8 cellular contexts compared by ENCODE assay signal in genomic region chr18:62584241-62585120, GRCh38.
DNase-seq lines count a peak whose midpoint lies in the region; ATAC-seq, FAIRE-seq and TF ChIP-seq lines count a peak whose summit lies in the region.

No MANE protein-coding gene starts in this region.

- peak overlapping the region in 1 of 2 donors; percentile 15 for H3K9ac ChIP-seq in kidney (ENCODE audit: low read length in 2 of 2)

- peaks cover 21% of the 10 kb centered on the region for H3K4me1 Mint-ChIP-seq in central memory CD8-positive, alpha-beta T cell

- H3K27ac ChIP-seq in kidney (ENCODE audit: low read depth in 2 of 2, low read length in 2 of 2): no peak overlapping the region

- peak; percentile 93 for DNase-seq in AG08395 (ENCODE audit: low spot score)
- peak; percentile 71 for DNase-seq in NCI-H2171 (lab: John Stamatoyannopoulos, UW)
- DNase-seq in activated CD4-positive, CD25-positive, alpha-beta regulatory T cell (lab: John Stamatoyannopoulos, UW): peak; percentile 50 to 74 (median 53)
- DNase-seq in central memory CD8-positive, alpha-beta T cell (ENCODE audit: low spot score in 2 of 2): peak; percentile 73
- DNase-seq in kidney: peak; percentile 90
- DNase-seq in stimulated activated CD4-positive, alpha-beta T cell treated with anti-CD3 and anti-CD28 coated beads, Interleukin-1b, Interleukin-23, amount 100 ng/mL, for 24 hours (ENCODE audit: low read depth in 4 of 4, low spot score in 1 of 4): peak; percentile 49 to 78 (median 64)

- H3K9me3 Mint-ChIP-seq in central memory CD8-positive, alpha-beta T cell: no peaks in the 10 kb centered on the region

- peaks cover 7% of the 10 kb centered on the region for H3K36me3 Mint-ChIP-seq in central memory CD8-positive, alpha-beta T cell (ENCODE audit: insufficient read depth)

- H3K9me3 ChIP-seq in kidney (ENCODE audit: control insufficient read depth in 1 of 2, low read length in 2 of 2): no peaks in the 10 kb centered on the region

- H3K4me3 Mint-ChIP-seq in central memory CD8-positive, alpha-beta T cell: peak overlapping the region; percentile 25

- peak overlapping the region; percentile 36 for H3K27ac Mint-ChIP-seq in central memory CD8-positive, alpha-beta T cell (ENCODE audit: low read depth)

- no peaks in the 10 kb centered on the region for H3K36me3 ChIP-seq in kidney (ENCODE audit: control insufficient read depth in 1 of 2, insufficient read depth in 2 of 2, low read length in 2 of 2)

- H3K27me3 Mint-ChIP-seq in central memory CD8-positive, alpha-beta T cell: no peaks in the 10 kb centered on the region

- peak; percentile 78 for FAIRE-seq in kidney (lab: Jason Lieb, UNC)

- TF ChIP-seq CTCF in kidney (IDR thresholded peaks at IDR 0.05; ENCODE audit: borderline replicate concordance, extremely low read depth, insufficient read depth): peak; percentile 99

- H3K4me1 ChIP-seq in kidney (ENCODE audit: control insufficient read depth in 1 of 2, insufficient read depth in 1 of 2, low read depth in 1 of 2, low read length in 2 of 2): peaks cover 0 to 3% of the 10 kb centered on the region in 2 donors

- intact Hi-C loops in kidney (cut with DNase I): no loop called here

- peak; percentile 79 for ATAC-seq in GM18520 (IDR thresholded peaks at IDR 0.05; ENCODE audit: unreplicated experiment)
- ATAC-seq in HG03095 (IDR thresholded peaks at IDR 0.05; ENCODE audit: unreplicated experiment): peak; percentile 74
- ATAC-seq in central memory CD8-positive, alpha-beta T cell (replicated peaks; ENCODE audit: extremely low read depth, poor library complexity, severe bottlenecking): peak; percentile 90

- peak overlapping the region in 1 of 2 donors; percentile 27 for H3K4me3 ChIP-seq in kidney (ENCODE audit: low read length in 2 of 2)
